Comparison of ENCODE assay signal across 1 cellular context in genomic region chr9:98796364-98797101, GRCh38.
A peak's percentile ranks its signal among the peaks of the same experiment; 100 is the strongest.
TF ChIP-seq lines count a peak whose summit lies in the region.

Gene ANKS6 (minus strand): TSS chr9:98796555. CDS start chr9:98796491, 64 bp downstream.

TF ChIP-seq in A549, 52 proteins besides CTCF, POLR2A, EP300 and RAD21 (continued from another document):
- TF ChIP-seq MAX (IDR thresholded peaks at IDR 0.05) (no peak; the same call in 1 of the 2 replicates), ATOH8 (CRISPR knock-in tag; IDR thresholded peaks at IDR 0.05; ENCODE audit: low read depth) (peak; percentile 87), HOXB13 (CRISPR knock-in tag; IDR thresholded peaks at IDR 0.05; ENCODE audit: low read depth) (no peak), TP53 (CRISPR knock-in tag; IDR thresholded peaks at IDR 0.05) (no peak), FOXS1 (CRISPR knock-in tag; IDR thresholded peaks at IDR 0.05) (peak; percentile 68; the same call in 1 of the 2 replicates), ESRRA (IDR thresholded peaks at IDR 0.05; ENCODE audit: borderline replicate concordance, low read length) (no peak), RNF2 (IDR thresholded peaks at IDR 0.05; ENCODE audit: borderline replicate concordance, low read depth) (no peak), KDM5A (IDR thresholded peaks at IDR 0.05) (no peak), EHMT2 (IDR thresholded peaks at IDR 0.05; ENCODE audit: low read depth) (no peak), HDAC2 (IDR thresholded peaks at IDR 0.05) (no peak), USF2 (IDR thresholded peaks at IDR 0.05) (no peak), HOXA7 (CRISPR knock-in tag; IDR thresholded peaks at IDR 0.05) (no peak), HOXB5 (CRISPR knock-in tag; IDR thresholded peaks at IDR 0.05) (peak; percentile 92)
